In genomic region chr2:11414372-11415124, GRCh38 we compare ENCODE assay signal across 24 cellular contexts.
"Had no signal": no experiment of that assay in that cellular context is flagged by ENCODE, and none has a peak within 500 bp of the region (broad histone marks: within the 10 kb centered on the region; RNA-seq: fewer than 3 reads in every experiment).

No MANE protein-coding gene starts in this region.

- H3K27me3 ChIP-seq: adrenal gland, body of pancreas had no signal

- ATAC-seq: activated CD8-positive, alpha-beta T cell treated with anti-CD3 and anti-CD28 coated beads for 36 hours; activated naive CD4-positive, alpha-beta T cell treated with anti-CD3 and anti-CD28 coated beads, Interleukin-2, amount 50 U/mL, for 72 hours; body of pancreas; K562 had no signal

- H3K36me3 ChIP-seq: adrenal gland, WERI-Rb-1 had no signal

- H3K4me1 Mint-ChIP-seq: activated CD4-positive, alpha-beta T cell treated with anti-CD3 and anti-CD28 coated beads, Interleukin-2, amount 10 ng/mL, durations not matched to agents 24 days and 14 days had no signal

- H3K4me3 Mint-ChIP-seq: activated CD4-positive, alpha-beta T cell treated with anti-CD3 and anti-CD28 coated beads, Interleukin-2, amount 10 ng/mL, durations not matched to agents 24 days and 14 days; activated CD8-positive, alpha-beta T cell treated with anti-CD3 and anti-CD28 coated beads for 36 hours; activated naive CD4-positive, alpha-beta T cell treated with anti-CD3 and anti-CD28 coated beads for 36 hours; activated T-cell treated with anti-CD3 and anti-CD28 coated beads, Interleukin-2, amount 50 U/mL, for 24 hours had no signal

- H3K9me3 Mint-ChIP-seq: activated CD4-positive, alpha-beta T cell treated with anti-CD3 and anti-CD28 coated beads, Interleukin-2, amount 10 ng/mL, durations not matched to agents 24 days and 14 days had no signal

- H3K4me3 ChIP-seq: adrenal gland, body of pancreas, K562, SK-N-MC had no signal

- H3K9me3 ChIP-seq: body of pancreas had no signal

- DNase-seq: activated CD4-positive, alpha-beta T cell treated with anti-CD3 and anti-CD28 coated beads, Interleukin-2, amount 10 ng/mL, durations not matched to agents 24 days and 14 days; activated CD4-positive, alpha-beta T cell treated with anti-CD3 and anti-CD28 coated beads, Interleukin-2, amount 50 U/mL, for 4 hours; activated CD8-positive, alpha-beta T cell treated with anti-CD3 and anti-CD28 coated beads for 36 hours; activated gamma-delta T cell treated with Interleukin-2 at 50 U/mL for 16 hours; activated naive CD4-positive, alpha-beta T cell treated with anti-CD3 and anti-CD28 coated beads for 36 hours; activated T-cell treated with anti-CD3 and anti-CD28 coated beads, Interleukin-2, amount 50 U/mL, for 24 hours; adrenal gland; body of pancreas; central memory CD4-positive, alpha-beta T cell; NCI-H1105; NCI-H1417 treated with DMSO at 0.1 percent for 48 hours; NCI-H187 treated with DMSO at 0.1 percent for 48 hours; NCI-H2081; NCI-H2171 treated with DMSO at 0.1 percent for 48 hours; NCI-H226; NCI-H524 treated with DMSO at 0.1 percent for 48 hours; NK-92 treated with Interleukin-12 subunit alpha and Interleukin-12 subunit beta, amount 100 ng/mL, for 24 hours; Right ventricle myocardium superior; T1000; WERI-Rb-1 had no signal

- H3K27ac Mint-ChIP-seq: activated CD4-positive, alpha-beta T cell treated with anti-CD3 and anti-CD28 coated beads, Interleukin-2, amount 10 ng/mL, durations not matched to agents 24 days and 14 days; activated CD8-positive, alpha-beta T cell treated with anti-CD3 and anti-CD28 coated beads for 36 hours; activated naive CD4-positive, alpha-beta T cell treated with anti-CD3 and anti-CD28 coated beads for 36 hours; activated naive CD4-positive, alpha-beta T cell treated with anti-CD3 and anti-CD28 coated beads, Interleukin-2, amount 50 U/mL, for 72 hours; activated T-cell treated with anti-CD3 and anti-CD28 coated beads, Interleukin-2, amount 50 U/mL, for 24 hours; activated T-helper 2 cell treated with anti-CD3 and anti-CD28 coated beads, Interferon-gamma antibody, Interleukin-2, Interleukin-4, amounts not matched to agents 10 μg/mL and 5 μg/mL and 100 μg/mL, durations not matched to agents 14 hours and 24 hours and 36 hours had no signal

- H3K27ac ChIP-seq: adrenal gland, body of pancreas, SK-N-MC, WERI-Rb-1 had no signal
